Comparison of ENCODE assay signal across 4 cellular contexts in genomic region chr7:72466797-72467196, GRCh38.
TF ChIP-seq lines count a peak whose summit lies in the region.

No MANE protein-coding gene starts in this region.

TF ChIP-seq in SK-N-SH treated with all-trans-retinoic acid at 6 μM for 48 hours, 23 proteins besides CTCF, POLR2A, EP300 and RAD21:
- TF ChIP-seq PATZ1 (CRISPR knock-in tag; IDR thresholded peaks at IDR 0.05; ENCODE audit: borderline replicate concordance) (no peak), TOX (CRISPR knock-in tag; IDR thresholded peaks at IDR 0.05; ENCODE audit: borderline replicate concordance) (no peak), TCF4 (CRISPR knock-in tag; IDR thresholded peaks at IDR 0.05; ENCODE audit: borderline replicate concordance) (no peak), CREB5 (CRISPR knock-in tag; IDR thresholded peaks at IDR 0.05; ENCODE audit: low read depth) (no peak), ZFP3 (CRISPR knock-in tag; IDR thresholded peaks at IDR 0.05) (peak; percentile 56; the same call in 1 of the 2 replicates), RARB (CRISPR knock-in tag; IDR thresholded peaks at IDR 0.05) (no peak), ZC3H10 (CRISPR knock-in tag; IDR thresholded peaks at IDR 0.05) (no peak), CSDC2 (CRISPR knock-in tag; IDR thresholded peaks at IDR 0.05) (no peak)

TF ChIP-seq in SK-N-SH, 30 proteins besides CTCF, POLR2A, EP300 and RAD21:
- TF ChIP-seq RFX5 (IDR thresholded peaks at IDR 0.05; ENCODE audit: low read length): no peak
- no peak for TF ChIP-seq IRF3 (IDR thresholded peaks at IDR 0.05; ENCODE audit: low read depth, low read length)
- no peak for TF ChIP-seq USF1 (IDR thresholded peaks at IDR 0.05; ENCODE audit: borderline replicate concordance, low read depth)
- no peak for TF ChIP-seq MAX (IDR thresholded peaks at IDR 0.05; ENCODE audit: low read depth)
- TF ChIP-seq USF2 (IDR thresholded peaks at IDR 0.05; ENCODE audit: borderline replicate concordance, low read depth, low read length): no peak
- no peak for TF ChIP-seq TAF1 (IDR thresholded peaks at IDR 0.05; ENCODE audit: borderline replicate concordance, low read depth, low read length)
- no peak for TF ChIP-seq CHD2 (IDR thresholded peaks at IDR 0.05; ENCODE audit: low read length, partially characterized antibody)
- no peak for TF ChIP-seq SMC3 (IDR thresholded peaks at IDR 0.05; ENCODE audit: low read depth, low read length)
- no peak for TF ChIP-seq FOXJ3 (CRISPR knock-in tag; IDR thresholded peaks at IDR 0.05)
- no peak for TF ChIP-seq PBX3 (IDR thresholded peaks at IDR 0.05)
- TF ChIP-seq GATA2 (CRISPR knock-in tag; IDR thresholded peaks at IDR 0.05): no peak
- TF ChIP-seq EZH2phosphoT487 (IDR thresholded peaks at IDR 0.05; ENCODE audit: borderline replicate concordance, low read depth): no peak

TF ChIP-seq in K562, 482 proteins besides CTCF, POLR2A, EP300 and RAD21:
- TF ChIP-seq ZBTB9 (CRISPR knock-in tag; IDR thresholded peaks at IDR 0.05) (no peak), MTA1 (IDR thresholded peaks at IDR 0.05; ENCODE audit: borderline replicate concordance) (no peak), RBM25 (IDR thresholded peaks at IDR 0.05; ENCODE audit: low read depth, low read length, severe bottlenecking) (peak; percentile 6), MED1 (CRISPR knock-in tag; IDR thresholded peaks at IDR 0.05; ENCODE audit: borderline replicate concordance) (no peak), ZFP36 (IDR thresholded peaks at IDR 0.05; ENCODE audit: low read depth, low read length, partially characterized antibody) (peak; percentile 69), ESRRA (IDR thresholded peaks at IDR 0.05; ENCODE audit: borderline replicate concordance, low read depth) (peak; percentile 41; the same call in 1 of the 2 replicates), CSDE1 (IDR thresholded peaks at IDR 0.05) (no peak), DDX20 (tag; IDR thresholded peaks at IDR 0.05; ENCODE audit: low read depth) (no peak), RB1 (IDR thresholded peaks at IDR 0.05; ENCODE audit: low read depth) (no peak), ZNF512 (tag; IDR thresholded peaks at IDR 0.05) (peak; percentile 84), CHCHD3 (CRISPR knock-in tag; IDR thresholded peaks at IDR 0.05) (no peak)

TF ChIP-seq in GM23338, 12 proteins besides CTCF, POLR2A, EP300 and RAD21:
- TF ChIP-seq JUNB (IDR thresholded peaks at IDR 0.05; ENCODE audit: unreplicated experiment) (no peak), ETS1 (IDR thresholded peaks at IDR 0.05) (no peak), CREB1 (CRISPR knock-in tag; IDR thresholded peaks at IDR 0.05; ENCODE audit: low read depth) (no peak), REST (IDR thresholded peaks at IDR 0.05; ENCODE audit: unreplicated experiment) (no peak), ZNF114 (CRISPR knock-in tag; IDR thresholded peaks at IDR 0.05) (no peak), ZNF462 (CRISPR knock-in tag; IDR thresholded peaks at IDR 0.05) (no peak), EZH2phosphoT487 (IDR thresholded peaks at IDR 0.05; ENCODE audit: unreplicated experiment) (no peak), POLR2AphosphoS5 (IDR thresholded peaks at IDR 0.05; ENCODE audit: low read depth) (no peak), STAT1 (IDR thresholded peaks at IDR 0.05; ENCODE audit: unreplicated experiment) (no peak), NANOG (IDR thresholded peaks at IDR 0.05; ENCODE audit: borderline replicate concordance) (no peak), EZH2 (IDR thresholded peaks at IDR 0.05; ENCODE audit: low read depth, unreplicated experiment) (no peak), ZNF331 (CRISPR knock-in tag; IDR thresholded peaks at IDR 0.05; ENCODE audit: low read depth) (no peak)
